In genomic region chr17:30824356-30825145, GRCh38 we compare ENCODE assay signal across 8 cellular contexts. TPM values are rescaled to one million over a fixed set of nuclear protein-coding genes. Genes with fewer than 3 reads are reported as not detected.
DNase-seq lines count a peak whose midpoint lies in the region; ATAC-seq and TF ChIP-seq lines count a peak whose summit lies in the region.

Gene CRLF3 (minus strand): TSS chr17:30824692. CDS start chr17:30824651, 41 bp downstream.

- intact Hi-C loops in activated CD4-positive, alpha-beta T cell treated with anti-CD3 and anti-CD28 coated beads for 36 hours (cut with DNase I, micrococcal nuclease), result loop anchor here (1.0 to 5.0 kb wide), 12 partner anchors 8 to 707 kb away; partner anchors contain the start of genes EVI2B (in 2 of the 2), GOSR1 (in 2 of the 2), CPD (in 1 of the 2) and NSRP1 (in 1 of the 2)

- ATAC-seq in HG03442 (IDR thresholded peaks at IDR 0.05; ENCODE audit: unreplicated experiment), result peak; percentile 87
- peak; percentile 91 for ATAC-seq in activated CD4-positive, alpha-beta T cell treated with anti-CD3 and anti-CD28 coated beads for 36 hours

- no peaks in the 10 kb centered on the region; the same call in 1 of the 2 replicates for H3K4me1 ChIP-seq in BE2C

- no peaks in the 10 kb centered on the region for H3K36me3 ChIP-seq in BE2C

- DNase-seq in BE2C (peak; percentile 88), GM19238 (ENCODE audit: insufficient read length, low spot score) (peak; percentile 93), NCI-H510A treated with DMSO at 0.1 percent for 48 hours (lab: John Stamatoyannopoulos, UW) (peak; percentile 92), choroid plexus epithelial cell (ENCODE audit: low read depth) (peak; percentile 92)
- peak; percentile 95 for DNase-seq in activated CD4-positive, alpha-beta T cell treated with anti-CD3 and anti-CD28 coated beads for 36 hours
- DNase-seq in stimulated activated CD4-positive, alpha-beta T cell treated with anti-CD3 and anti-CD28 coated beads, Interleukin-1b, Interleukin-23, amount 100 ng/mL, for 24 hours (ENCODE audit: low read depth in 4 of 4, low spot score in 1 of 4), result peak; percentile 67 to 88 (median 76)

- H3K27me3 ChIP-seq in BE2C, result no peaks in the 10 kb centered on the region
- no peaks in the 10 kb centered on the region for H3K27me3 ChIP-seq in layer of hippocampus (ENCODE audit: control insufficient read depth, insufficient read depth, low read length)

- peak within 1 kb of the TSS; percentile 83 for H3K27ac ChIP-seq in layer of hippocampus (ENCODE audit: low read depth, low read length)

- peaks cover 38% of the 10 kb centered on the region for H3K4me1 Mint-ChIP-seq in activated CD4-positive, alpha-beta T cell treated with anti-CD3 and anti-CD28 coated beads for 36 hours

- H3K9me3 ChIP-seq in BE2C, result no peaks in the 10 kb centered on the region

- no peaks in the 10 kb centered on the region for H3K27me3 Mint-ChIP-seq in activated CD4-positive, alpha-beta T cell treated with anti-CD3 and anti-CD28 coated beads for 36 hours

- H3K36me3 Mint-ChIP-seq in activated CD4-positive, alpha-beta T cell treated with anti-CD3 and anti-CD28 coated beads for 36 hours (ENCODE audit: low read depth), result peaks cover 4% of the 10 kb centered on the region

- CTCF ChIA-PET in activated CD4-positive, alpha-beta T cell treated with anti-CD3 and anti-CD28 coated beads for 36 hours (lab: Charles Lee), result interaction anchor here (0.6 to 9.8 kb wide), 12 partner anchors 11 to 707 kb away, joined by 3 to 111 read pairs (median 4); partner anchors contain the start of gene RNF135

- peak within 1 kb of the TSS; percentile 78 for H3K4me3 ChIP-seq in BE2C (ENCODE audit: low read depth, low read length)
- peak within 1 kb of the TSS; percentile 96 for H3K4me3 ChIP-seq in choroid plexus epithelial cell (ENCODE audit: low read depth, low read length)

- H3K9me3 Mint-ChIP-seq in activated CD4-positive, alpha-beta T cell treated with anti-CD3 and anti-CD28 coated beads for 36 hours (ENCODE audit: low read depth), result no peaks in the 10 kb centered on the region

- H3K27ac Mint-ChIP-seq in activated CD4-positive, alpha-beta T cell treated with anti-CD3 and anti-CD28 coated beads for 36 hours, result peak within 1 kb of the TSS; percentile 92

- POLR2A ChIA-PET in activated CD4-positive, alpha-beta T cell treated with anti-CD3 and anti-CD28 coated beads for 36 hours (lab: Charles Lee), result interaction anchor here (0.5 to 1.6 kb wide), 7 partner anchors 12 to 91 kb away, joined by 3 to 4 read pairs (median 3); no protein-coding TSS in a partner anchor

- peak within 1 kb of the TSS; percentile 95 for H3K4me3 Mint-ChIP-seq in activated CD4-positive, alpha-beta T cell treated with anti-CD3 and anti-CD28 coated beads for 36 hours

- TF ChIP-seq CTCF in BE2C (IDR thresholded peaks at IDR 0.05; ENCODE audit: low read depth, low read length) (peak; percentile 24; the same call in 1 of the 2 replicates), choroid plexus epithelial cell (conservative IDR thresholded peaks at IDR 0.05; ENCODE audit: low read depth, low read length) (peak; percentile 38)

RNA-seq across cellular contexts. Expression of gene CRLF3, which starts in this region (rescaled TPM):
- polyA plus RNA-seq in BE2C (2012; ENCODE audit: insufficient read depth, insufficient read length, low read depth), result 8.9 TPM
- total RNA-seq in activated CD4-positive, alpha-beta T cell treated with anti-CD3 and anti-CD28 coated beads for 36 hours, result 10 to 100 TPM; 39.2 to 44.1 TPM

Comparison
In these comparisons a context has a peak if more than half of its experiments do, and no peak if none do; other contexts are left out.
1. Peak in every context shown above with its lines: DNase-seq, ATAC-seq, H3K4me3 ChIP-seq and H3K27ac ChIP-seq.